Comparison of ENCODE assay signal across 1 cellular context in genomic region chr3:187669675-187670504, GRCh38.
A peak's percentile ranks its signal among the peaks of the same experiment; 100 is the strongest.
TF ChIP-seq lines count a peak whose summit lies in the region.

Gene SST (minus strand): TSS chr3:187670394. CDS start chr3:187670291, 103 bp downstream.

TF ChIP-seq in HepG2, 621 proteins besides CTCF, POLR2A, EP300 and RAD21 (continued from another document and continues in another):
- peak; percentile 79 for TF ChIP-seq ISL2 (CRISPR knock-in tag; IDR thresholded peaks at IDR 0.05)
- no peak for TF ChIP-seq ZC3H13 (CRISPR knock-in tag; IDR thresholded peaks at IDR 0.05)
- TF ChIP-seq NR3C1 (CRISPR knock-in tag; IDR thresholded peaks at IDR 0.05): peak; percentile 90; the same call in 1 of the 2 replicates
- TF ChIP-seq ZNF224 (CRISPR knock-in tag; IDR thresholded peaks at IDR 0.05): peak; percentile 54; the same call in 1 of the 2 replicates
- TF ChIP-seq REPIN1 (CRISPR knock-in tag; IDR thresholded peaks at IDR 0.05; ENCODE audit: borderline replicate concordance, low read depth): peak; percentile 83
- no peak for TF ChIP-seq FUBP1 (CRISPR knock-in tag; IDR thresholded peaks at IDR 0.05; ENCODE audit: borderline replicate concordance)
- TF ChIP-seq TOE1 (CRISPR knock-in tag; IDR thresholded peaks at IDR 0.05): peak; percentile 93; the same call in 1 of the 2 replicates
- no peak for TF ChIP-seq SP5 (CRISPR knock-in tag; IDR thresholded peaks at IDR 0.05; ENCODE audit: borderline replicate concordance, low read depth)
- peak; percentile 99 for TF ChIP-seq ZBTB49 (CRISPR knock-in tag; IDR thresholded peaks at IDR 0.05; ENCODE audit: borderline replicate concordance)
- TF ChIP-seq HCFC1 (IDR thresholded peaks at IDR 0.05; ENCODE audit: low read depth, low read length): no peak
- TF ChIP-seq TRAFD1 (CRISPR knock-in tag; IDR thresholded peaks at IDR 0.05; ENCODE audit: borderline replicate concordance): no peak
- no peak for TF ChIP-seq CSRNP2 (CRISPR knock-in tag; conservative IDR thresholded peaks at IDR 0.05; ENCODE audit: low read depth)
- peak; percentile 88 for TF ChIP-seq ELF3 (CRISPR knock-in tag; IDR thresholded peaks at IDR 0.05)
- TF ChIP-seq MBD4 (IDR thresholded peaks at IDR 0.05; ENCODE audit: borderline replicate concordance, low read length): no peak
- TF ChIP-seq CREB1 (IDR thresholded peaks at IDR 0.05): no peak
- no peak for TF ChIP-seq CREB1 (CRISPR knock-in tag; IDR thresholded peaks at IDR 0.05)
- no peak for TF ChIP-seq ZNF260 (CRISPR knock-in tag; IDR thresholded peaks at IDR 0.05; ENCODE audit: borderline replicate concordance, low read depth)
- TF ChIP-seq ZNF121 (CRISPR knock-in tag; IDR thresholded peaks at IDR 0.05): no peak
- no peak for TF ChIP-seq KAT2B (IDR thresholded peaks at IDR 0.05; ENCODE audit: borderline replicate concordance, low read depth, low read length)
- no peak for TF ChIP-seq THYN1 (CRISPR knock-in tag; IDR thresholded peaks at IDR 0.05; ENCODE audit: borderline replicate concordance, low read depth)
- TF ChIP-seq MNT (IDR thresholded peaks at IDR 0.05): no peak
- peak; percentile 93 for TF ChIP-seq DZIP1 (CRISPR knock-in tag; IDR thresholded peaks at IDR 0.05)
- TF ChIP-seq THAP8 (CRISPR knock-in tag; IDR thresholded peaks at IDR 0.05; ENCODE audit: borderline replicate concordance): 0 out of 2 replicates have a peak, but pooled peaks have one; percentile 42
- no peak for TF ChIP-seq CBX1 (IDR thresholded peaks at IDR 0.05; ENCODE audit: low read depth)
- peak; percentile 73 for TF ChIP-seq ZNF431 (CRISPR knock-in tag; IDR thresholded peaks at IDR 0.05; ENCODE audit: borderline replicate concordance, low read depth)
- TF ChIP-seq GABPA (IDR thresholded peaks at IDR 0.05; ENCODE audit: low read depth, low read length): no peak
- peak; percentile 32; the same call in 1 of the 2 replicates for TF ChIP-seq GABPA (CRISPR knock-in tag; IDR thresholded peaks at IDR 0.05; ENCODE audit: low read depth)
- TF ChIP-seq ZNF318 (CRISPR knock-in tag; IDR thresholded peaks at IDR 0.05): peak; percentile 70; the same call in 1 of the 2 replicates
- peak; percentile 53 for TF ChIP-seq HDAC1 (CRISPR knock-in tag; IDR thresholded peaks at IDR 0.05)
- peak; percentile 96; the same call in 1 of the 2 replicates for TF ChIP-seq ZNF558 (CRISPR knock-in tag; IDR thresholded peaks at IDR 0.05; ENCODE audit: borderline replicate concordance)
- TF ChIP-seq ZNF331 (CRISPR knock-in tag; IDR thresholded peaks at IDR 0.05): peak; percentile 99
- TF ChIP-seq ZNF576 (CRISPR knock-in tag; IDR thresholded peaks at IDR 0.05): no peak; the same call in 1 of the 2 replicates
- TF ChIP-seq PLRG1 (conservative IDR thresholded peaks at IDR 0.05): no peak
- no peak for TF ChIP-seq CEBPB (IDR thresholded peaks at IDR 0.05; ENCODE audit: borderline replicate concordance, low read depth, low read length)
